ENCODE assay signal across 25 cellular contexts in genomic region chr19:29549105-29550070, GRCh38. TPM values are rescaled to one million over a fixed set of nuclear protein-coding genes. Genes with fewer than 3 reads are reported as not detected.
"Had no signal": no experiment of that assay in that cellular context is flagged by ENCODE, and none has a peak within 500 bp of the region (broad histone marks: within the 10 kb centered on the region; RNA-seq: fewer than 3 reads in every experiment).

No MANE protein-coding gene starts in this region.

- H3K27me3 ChIP-seq: ascending aorta, brain microvascular endothelial cell, dorsolateral prefrontal cortex, hepatocyte, right lobe of liver, upper lobe of left lung had no signal

- H3K9me3 Mint-ChIP-seq: activated naive CD4-positive, alpha-beta T cell treated with anti-CD3 and anti-CD28 coated beads, Interleukin-2, amount 50 U/mL, for 24 hours had no signal

- ATAC-seq: right lobe of liver, WTC11 had no signal

- H3K36me3 ChIP-seq: ascending aorta, brain microvascular endothelial cell, esophagus muscularis mucosa, left ventricle myocardium inferior, right lobe of liver, thoracic aorta, upper lobe of left lung had no signal

- H3K4me1 ChIP-seq: ascending aorta, esophagus muscularis mucosa, left ventricle myocardium inferior, right lobe of liver, upper lobe of left lung had no signal

- H3K4me1 Mint-ChIP-seq: activated naive CD4-positive, alpha-beta T cell treated with anti-CD3 and anti-CD28 coated beads, Interleukin-2, amount 50 U/mL, for 24 hours; immature natural killer cell; nephron; WTC11 had no signal

- H3K27ac Mint-ChIP-seq: activated CD4-positive, alpha-beta memory T cell treated with anti-CD3 and anti-CD28 coated beads for 36 hours; activated naive CD4-positive, alpha-beta T cell treated with anti-CD3 and anti-CD28 coated beads, Interleukin-2, amount 50 U/mL, for 24 hours; nephron; T-helper 1 cell treated with Interleukin-12 subunit alpha and Interleukin-12 subunit beta and Interleukin-4 antibody, amounts not matched to agents 30 μg/mL and 1 μg/mL, for 36 hours; WTC11 had no signal

- H3K27ac ChIP-seq: ascending aorta, brain microvascular endothelial cell, esophagus muscularis mucosa, hepatocyte, left ventricle myocardium inferior, right lobe of liver, thoracic aorta, upper lobe of left lung had no signal

- H3K9me3 ChIP-seq: right lobe of liver, thoracic aorta had no signal

- H3K4me3 ChIP-seq: ascending aorta, dorsolateral prefrontal cortex, esophagus muscularis mucosa, hepatocyte, left ventricle myocardium inferior, right lobe of liver, thoracic aorta, upper lobe of left lung had no signal

- H3K4me3 Mint-ChIP-seq: activated CD4-positive, alpha-beta memory T cell treated with anti-CD3 and anti-CD28 coated beads for 36 hours; activated naive CD4-positive, alpha-beta T cell treated with anti-CD3 and anti-CD28 coated beads, Interleukin-2, amount 50 U/mL, for 24 hours; immature natural killer cell; nephron; T-helper 1 cell treated with Interleukin-12 subunit alpha and Interleukin-12 subunit beta and Interleukin-4 antibody, amounts not matched to agents 30 μg/mL and 1 μg/mL, for 36 hours; WTC11 had no signal

- DNase-seq: activated CD4-positive, alpha-beta memory T cell treated with anti-CD3 and anti-CD28 coated beads for 36 hours; activated gamma-delta T cell treated with Interleukin-2 at 50 U/mL for 16 hours; brain microvascular endothelial cell; central memory CD4-positive, alpha-beta T cell; glutamatergic neuron; immature natural killer cell; kidney glomerular epithelial cell; left ventricle myocardium inferior; mammary epithelial cell; nucleus accumbens; small intestine; stimulated activated CD4-positive, alpha-beta T cell treated with anti-CD3 and anti-CD28 coated beads, Interleukin-15, amount 100 ng/mL, for 24 hours; stimulated activated naive CD4-positive, alpha-beta T cell; T1000 had no signal

- H3K36me3 Mint-ChIP-seq: activated naive CD4-positive, alpha-beta T cell treated with anti-CD3 and anti-CD28 coated beads, Interleukin-2, amount 50 U/mL, for 24 hours had no signal

RNA-seq across cellular contexts. Expression of gene VSTM2B, which starts 23.6 kb away (rescaled TPM):
- total RNA-seq: activated CD4-positive, alpha-beta memory T cell treated with anti-CD3 and anti-CD28 coated beads for 36 hours; ascending aorta; left ventricle myocardium inferior; mammary epithelial cell; right lobe of liver; thoracic aorta; upper lobe of left lung had no signal
- polyA plus RNA-seq: mammary epithelial cell had no signal
